Comparison of ENCODE assay signal across 8 cellular contexts in the genomic region with DNA sequence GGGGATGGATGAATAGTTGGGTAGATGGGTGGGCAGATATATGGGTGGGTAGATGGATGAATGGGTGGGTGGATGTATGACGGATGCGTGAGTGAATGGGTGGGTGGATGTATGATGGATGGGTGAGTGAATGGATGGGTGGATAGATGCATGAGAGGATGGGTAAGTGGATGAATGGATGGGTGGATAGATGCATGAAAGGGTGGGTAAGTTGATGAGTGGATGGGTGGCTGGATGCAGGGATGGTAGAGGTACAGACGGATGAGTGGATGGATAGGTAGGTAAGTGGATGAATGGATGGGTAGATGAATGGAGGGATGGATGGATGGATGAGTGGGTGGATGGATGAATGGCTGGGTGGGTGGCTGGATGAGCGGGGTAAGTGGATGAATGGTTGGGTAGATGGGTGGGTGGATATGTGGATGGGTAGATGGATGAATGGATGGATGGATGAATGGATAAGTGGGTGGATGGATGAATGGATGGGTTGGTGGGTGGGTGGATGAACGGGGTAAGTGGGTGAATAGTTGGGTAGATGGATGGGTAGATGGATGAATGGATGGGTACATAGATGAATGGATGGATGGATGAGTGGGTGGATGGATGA.
DNase-seq lines count a peak whose midpoint lies in the region; ATAC-seq and TF ChIP-seq lines count a peak whose summit lies in the region.
"Not testable (repeated sequence)": the region's sequence is repeated elsewhere in the genome, so short reads cannot be mapped to it uniquely, and the experiment has no call there.

No MANE protein-coding gene starts in this region.

- CTCF ChIA-PET in HEK293 (lab: Yijun Ruan, JAX); MCF 10A (lab: Yijun Ruan, JAX): not testable (repeated sequence)

- not testable (repeated sequence) for H3K36me3 ChIP-seq in HEK293 (ENCODE audit: control insufficient read depth in 2 of 2, insufficient read depth in 1 of 2, low read length in 2 of 2); right lobe of liver; ovary; upper lobe of right lung

- TF ChIP-seq POLR2A in right lobe of liver (IDR thresholded peaks at IDR 0.05); ovary (IDR thresholded peaks at IDR 0.05): not testable (repeated sequence)

- H3K27ac Mint-ChIP-seq in MCF 10A (ENCODE audit: low read depth, unreplicated experiment), result peak overlapping the region; percentile 1
- H3K27ac Mint-ChIP-seq in natural killer cell treated with Interleukin-12 subunit alpha and Interleukin-12 subunit beta and Interleukin-15 and Interleukin-18, amount 100 ng/mL, for 72 hours, result not testable (repeated sequence)

- H3K9me3 Mint-ChIP-seq in MCF 10A (ENCODE audit: unreplicated experiment), result peaks cover 17% of the 10 kb centered on the region
- not testable (repeated sequence) for H3K9me3 Mint-ChIP-seq in natural killer cell treated with Interleukin-12 subunit alpha and Interleukin-12 subunit beta and Interleukin-15 and Interleukin-18, amount 100 ng/mL, for 72 hours

- not testable (repeated sequence) for H3K27ac ChIP-seq in HEK293 (ENCODE audit: extremely low read depth, low read depth, low read length); right lobe of liver; upper lobe of right lung
- H3K27ac ChIP-seq in ovary, result peak overlapping the region; percentile 86 to 88

- H3K27me3 Mint-ChIP-seq in MCF 10A (ENCODE audit: insufficient read depth, unreplicated experiment), result peaks cover 20% of the 10 kb centered on the region
- not testable (repeated sequence) for H3K27me3 Mint-ChIP-seq in natural killer cell treated with Interleukin-12 subunit alpha and Interleukin-12 subunit beta and Interleukin-15 and Interleukin-18, amount 100 ng/mL, for 72 hours

- DNase-seq in activated CD8-positive, alpha-beta memory T cell treated with anti-CD3 and anti-CD28 coated beads, Interleukin-2, amount 50 U/mL, for 48 hours, result peak; percentile 3
- DNase-seq in MCF 10A (ENCODE audit: unreplicated experiment); ovary: not testable (repeated sequence)
- peak; percentile 10 for DNase-seq in ecto neural progenitor cell (ENCODE audit: low spot score)
- DNase-seq in right lobe of liver, result peak in 2 of 3 donors; percentile 1 to 8
- peak; percentile 40 for DNase-seq in natural killer cell treated with Interleukin-12 subunit alpha and Interleukin-12 subunit beta and Interleukin-15 and Interleukin-18, amount 100 ng/mL, for 72 hours (ENCODE audit: low spot score)
- DNase-seq in upper lobe of right lung, result peak; percentile 13

- TF ChIP-seq CTCF in HEK293 (tag by site-specific recombination; IDR thresholded peaks at IDR 0.05); MCF 10A (IDR thresholded peaks at IDR 0.05; ENCODE audit: unreplicated experiment); right lobe of liver (IDR thresholded peaks at IDR 0.05); ovary (IDR thresholded peaks at IDR 0.05); upper lobe of right lung (IDR thresholded peaks at IDR 0.05): not testable (repeated sequence)

- intact Hi-C loops in MCF 10A (cut with micrococcal nuclease); right lobe of liver (cut with DNase I); upper lobe of right lung (cut with DNase I): not testable (repeated sequence)
- intact Hi-C loops in ovary (cut with DNase I), result loop anchor here in 1 of 4 donors (2.0 to 5.0 kb wide), 2 partner anchors 41 to 55 kb away; no protein-coding TSS in a partner anchor

- H3K4me1 Mint-ChIP-seq in MCF 10A (ENCODE audit: insufficient read depth, unreplicated experiment), result not testable (repeated sequence)
- peaks cover 13 to 14% of the 10 kb centered on the region in 2 donors for H3K4me1 Mint-ChIP-seq in natural killer cell treated with Interleukin-12 subunit alpha and Interleukin-12 subunit beta and Interleukin-15 and Interleukin-18, amount 100 ng/mL, for 72 hours (ENCODE audit: low read depth in 2 of 2)

- not testable (repeated sequence) for H3K27me3 ChIP-seq in right lobe of liver, ovary, upper lobe of right lung

- H3K9me3 ChIP-seq in HEK293 (ENCODE audit: control insufficient read depth, insufficient read depth, low read depth, low read length); right lobe of liver; ovary; upper lobe of right lung: not testable (repeated sequence)

- POLR2A ChIA-PET in HEK293 (lab: Yijun Ruan, JAX); MCF 10A (lab: Yijun Ruan, JAX): not testable (repeated sequence)

- 89% methylated on average over 5 of the region's 5 CpGs for WGBS in right lobe of liver (ENCODE audit: insufficient coverage, low coverage, low lambda C conversion rate, missing lambda C conversion rate)
- 95 to 98% (median 96%) methylated on average over 5 of the region's 5 CpGs for WGBS in ovary, 3 donors

- not testable (repeated sequence) for BruUV-seq in MCF 10A (replicated peaks; lab: Mats Ljungman, UMichigan)

- H3K4me3 Mint-ChIP-seq in MCF 10A (ENCODE audit: unreplicated experiment), result peak overlapping the region; percentile 28
- H3K4me3 Mint-ChIP-seq in natural killer cell treated with Interleukin-12 subunit alpha and Interleukin-12 subunit beta and Interleukin-15 and Interleukin-18, amount 100 ng/mL, for 72 hours, result not testable (repeated sequence)

- ATAC-seq in right lobe of liver; natural killer cell treated with Interleukin-12 subunit alpha and Interleukin-12 subunit beta and Interleukin-15 and Interleukin-18, amount 100 ng/mL, for 72 hours; upper lobe of right lung: not testable (repeated sequence)

- not testable (repeated sequence) for H3K36me3 Mint-ChIP-seq in MCF 10A (ENCODE audit: insufficient read depth, unreplicated experiment); natural killer cell treated with Interleukin-12 subunit alpha and Interleukin-12 subunit beta and Interleukin-15 and Interleukin-18, amount 100 ng/mL, for 72 hours

- H3K4me3 ChIP-seq in HEK293 (ENCODE audit: low read depth, low read length); right lobe of liver; ovary; upper lobe of right lung: not testable (repeated sequence)

- H3K4me1 ChIP-seq in HEK293 (ENCODE audit: control insufficient read depth, insufficient read depth, low read length); right lobe of liver; upper lobe of right lung: not testable (repeated sequence)
- H3K4me1 ChIP-seq in ovary (ENCODE audit: insufficient read depth), result peaks cover 18% of the 10 kb centered on the region

- not testable (repeated sequence) for TF ChIP-seq EP300 in ovary (IDR thresholded peaks at IDR 0.05)

TF ChIP-seq in HEK293, 187 proteins besides CTCF, POLR2A, EP300 and RAD21:
- TF ChIP-seq ZFHX2 (tag by site-specific recombination; conservative IDR thresholded peaks at IDR 0.05) (peak; percentile 68), ZNF366 (tag by site-specific recombination; conservative IDR thresholded peaks at IDR 0.05) (peak; percentile 84), EGR2 (tag by site-specific recombination; IDR thresholded peaks at IDR 0.05; ENCODE audit: low read depth) (peak; percentile 96), ZBTB17 (tag by site-specific recombination; IDR thresholded peaks at IDR 0.05) (0 out of 2 replicates have a peak, but pooled peaks have one; percentile 59)
